Comparison of ENCODE assay signal across 1 cellular context in the genomic region with DNA sequence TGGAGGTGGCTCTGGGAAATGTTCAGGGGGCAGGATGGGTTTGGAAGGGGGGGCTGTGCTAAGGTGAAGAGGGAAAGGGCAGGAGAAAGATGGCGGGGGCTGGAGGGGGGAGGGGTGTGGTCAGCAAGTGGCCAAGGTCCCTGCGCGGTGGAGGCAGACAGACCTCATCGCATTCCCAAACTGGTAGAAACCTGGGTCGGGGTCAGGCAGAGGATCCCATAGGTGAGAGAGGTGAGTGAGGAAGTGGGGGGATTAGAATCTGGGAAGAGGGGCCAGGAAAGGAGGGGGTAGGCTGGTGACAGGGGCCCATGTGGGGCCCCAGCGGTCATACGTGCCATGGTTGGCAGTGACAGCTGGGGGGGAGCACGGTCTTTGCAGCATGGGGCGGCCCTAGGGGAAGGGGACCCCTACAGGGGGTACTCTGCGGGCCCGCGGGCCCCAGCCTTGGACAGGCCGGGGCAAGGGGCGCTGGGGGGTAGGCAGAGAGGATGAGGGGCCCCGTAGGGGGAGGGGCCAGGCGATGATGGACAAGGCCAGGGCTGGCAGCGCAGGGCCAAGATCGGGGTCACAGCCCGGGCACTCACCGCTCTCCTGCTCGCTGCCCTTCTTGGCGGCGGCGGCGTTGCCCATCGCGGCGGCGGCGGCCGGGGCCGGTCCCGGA.
A peak's percentile ranks its signal among the peaks of the same experiment; 100 is the strongest.
TF ChIP-seq lines count a peak whose summit lies in the region.

No MANE protein-coding gene starts in this region.

TF ChIP-seq in HepG2, 621 proteins besides CTCF, POLR2A, EP300 and RAD21 (continued from another document):
- TF ChIP-seq, protein P1, sequence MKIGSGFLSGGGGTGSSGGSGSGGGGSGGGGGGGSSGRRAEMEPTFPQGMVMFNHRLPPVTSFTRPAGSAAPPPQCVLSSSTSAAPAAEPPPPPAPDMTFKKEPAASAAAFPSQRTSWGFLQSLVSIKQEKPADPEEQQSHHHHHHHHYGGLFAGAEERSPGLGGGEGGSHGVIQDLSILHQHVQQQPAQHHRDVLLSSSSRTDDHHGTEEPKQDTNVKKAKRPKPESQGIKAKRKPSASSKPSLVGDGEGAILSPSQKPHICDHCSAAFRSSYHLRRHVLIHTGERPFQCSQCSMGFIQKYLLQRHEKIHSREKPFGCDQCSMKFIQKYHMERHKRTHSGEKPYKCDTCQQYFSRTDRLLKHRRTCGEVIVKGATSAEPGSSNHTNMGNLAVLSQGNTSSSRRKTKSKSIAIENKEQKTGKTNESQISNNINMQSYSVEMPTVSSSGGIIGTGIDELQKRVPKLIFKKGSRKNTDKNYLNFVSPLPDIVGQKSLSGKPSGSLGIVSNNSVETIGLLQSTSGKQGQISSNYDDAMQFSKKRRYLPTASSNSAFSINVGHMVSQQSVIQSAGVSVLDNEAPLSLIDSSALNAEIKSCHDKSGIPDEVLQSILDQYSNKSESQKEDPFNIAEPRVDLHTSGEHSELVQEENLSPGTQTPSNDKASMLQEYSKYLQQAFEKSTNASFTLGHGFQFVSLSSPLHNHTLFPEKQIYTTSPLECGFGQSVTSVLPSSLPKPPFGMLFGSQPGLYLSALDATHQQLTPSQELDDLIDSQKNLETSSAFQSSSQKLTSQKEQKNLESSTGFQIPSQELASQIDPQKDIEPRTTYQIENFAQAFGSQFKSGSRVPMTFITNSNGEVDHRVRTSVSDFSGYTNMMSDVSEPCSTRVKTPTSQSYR (CRISPR knock-in tag; IDR thresholded peaks at IDR 0.05; ENCODE audit: borderline replicate concordance): 0 out of 2 replicates have a peak, but pooled peaks have one; percentile 6
- TF ChIP-seq AGO1 (IDR thresholded peaks at IDR 0.05; ENCODE audit: low read depth, low read length, poor library complexity, severe bottlenecking) (peak; percentile 7), ZNF75D (CRISPR knock-in tag; IDR thresholded peaks at IDR 0.05; ENCODE audit: borderline replicate concordance) (no peak), ZNF619 (CRISPR knock-in tag; IDR thresholded peaks at IDR 0.05) (no peak), SRSF4 (IDR thresholded peaks at IDR 0.05; ENCODE audit: low read depth, low read length, poor library complexity, severe bottlenecking) (no peak), SAP130 (CRISPR knock-in tag; IDR thresholded peaks at IDR 0.05; ENCODE audit: low read depth) (peak; percentile 52; the same call in 1 of the 2 replicates), PHF20 (CRISPR knock-in tag; IDR thresholded peaks at IDR 0.05) (0 out of 2 replicates have a peak, but pooled peaks have one; percentile 23), BCL6 (CRISPR knock-in tag; IDR thresholded peaks at IDR 0.05) (no peak), MEIS2 (CRISPR knock-in tag; IDR thresholded peaks at IDR 0.05) (0 out of 2 replicates have a peak, but pooled peaks have one; percentile 29), ONECUT2 (CRISPR knock-in tag; IDR thresholded peaks at IDR 0.05) (no peak), YY1 (IDR thresholded peaks at IDR 0.05; ENCODE audit: insufficient read depth, insufficient replicate concordance, low read depth, low read length) (peak; percentile 61)
- TF ChIP-seq, protein P2, sequence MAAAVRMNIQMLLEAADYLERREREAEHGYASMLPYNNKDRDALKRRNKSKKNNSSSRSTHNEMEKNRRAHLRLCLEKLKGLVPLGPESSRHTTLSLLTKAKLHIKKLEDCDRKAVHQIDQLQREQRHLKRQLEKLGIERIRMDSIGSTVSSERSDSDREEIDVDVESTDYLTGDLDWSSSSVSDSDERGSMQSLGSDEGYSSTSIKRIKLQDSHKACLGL (CRISPR knock-in tag; IDR thresholded peaks at IDR 0.05): peak; percentile 18; the same call in 1 of the 2 replicates
- TF ChIP-seq, protein P3, sequence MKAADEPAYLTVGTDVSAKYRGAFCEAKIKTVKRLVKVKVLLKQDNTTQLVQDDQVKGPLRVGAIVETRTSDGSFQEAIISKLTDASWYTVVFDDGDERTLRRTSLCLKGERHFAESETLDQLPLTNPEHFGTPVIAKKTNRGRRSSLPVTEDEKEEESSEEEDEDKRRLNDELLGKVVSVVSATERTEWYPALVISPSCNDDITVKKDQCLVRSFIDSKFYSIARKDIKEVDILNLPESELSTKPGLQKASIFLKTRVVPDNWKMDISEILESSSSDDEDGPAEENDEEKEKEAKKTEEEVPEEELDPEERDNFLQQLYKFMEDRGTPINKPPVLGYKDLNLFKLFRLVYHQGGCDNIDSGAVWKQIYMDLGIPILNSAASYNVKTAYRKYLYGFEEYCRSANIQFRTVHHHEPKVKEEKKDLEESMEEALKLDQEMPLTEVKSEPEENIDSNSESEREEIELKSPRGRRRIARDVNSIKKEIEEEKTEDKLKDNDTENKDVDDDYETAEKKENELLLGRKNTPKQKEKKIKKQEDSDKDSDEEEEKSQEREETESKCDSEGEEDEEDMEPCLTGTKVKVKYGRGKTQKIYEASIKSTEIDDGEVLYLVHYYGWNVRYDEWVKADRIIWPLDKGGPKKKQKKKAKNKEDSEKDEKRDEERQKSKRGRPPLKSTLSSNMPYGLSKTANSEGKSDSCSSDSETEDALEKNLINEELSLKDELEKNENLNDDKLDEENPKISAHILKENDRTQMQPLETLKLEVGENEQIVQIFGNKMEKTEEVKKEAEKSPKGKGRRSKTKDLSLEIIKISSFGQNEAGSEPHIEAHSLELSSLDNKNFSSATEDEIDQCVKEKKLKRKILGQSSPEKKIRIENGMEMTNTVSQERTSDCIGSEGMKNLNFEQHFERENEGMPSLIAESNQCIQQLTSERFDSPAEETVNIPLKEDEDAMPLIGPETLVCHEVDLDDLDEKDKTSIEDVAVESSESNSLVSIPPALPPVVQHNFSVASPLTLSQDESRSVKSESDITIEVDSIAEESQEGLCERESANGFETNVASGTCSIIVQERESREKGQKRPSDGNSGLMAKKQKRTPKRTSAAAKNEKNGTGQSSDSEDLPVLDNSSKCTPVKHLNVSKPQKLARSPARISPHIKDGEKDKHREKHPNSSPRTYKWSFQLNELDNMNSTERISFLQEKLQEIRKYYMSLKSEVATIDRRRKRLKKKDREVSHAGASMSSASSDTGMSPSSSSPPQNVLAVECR (CRISPR knock-in tag; IDR thresholded peaks at IDR 0.05; ENCODE audit: borderline replicate concordance): peak; percentile 37
